26 cellular contexts compared by ENCODE assay signal in genomic region chr12:4769073-4769472, GRCh38. TPM values are rescaled to one million over a fixed set of nuclear protein-coding genes. Genes with fewer than 3 reads are reported as not detected.
"Had no signal": no experiment of that assay in that cellular context is flagged by ENCODE, and none has a peak within 500 bp of the region (broad histone marks: within the 10 kb centered on the region; RNA-seq: fewer than 3 reads in every experiment).

No MANE protein-coding gene starts in this region.

- DNase-seq: activated CD4-positive, alpha-beta memory T cell treated with anti-CD3 and anti-CD28 coated beads, Interleukin-2, amount 10 ng/mL, durations not matched to agents 7 days and 5 days; activated CD4-positive, alpha-beta T cell treated with anti-CD3 and anti-CD28 coated beads for 1 hour; activated CD4-positive, alpha-beta T cell treated with anti-CD3 and anti-CD28 coated beads for 48 hours; activated CD4-positive, CD25-positive, alpha-beta regulatory T cell; activated CD8-positive, alpha-beta memory T cell treated with anti-CD3 and anti-CD28 coated beads for 24 hours; activated CD8-positive, alpha-beta memory T cell treated with anti-CD3 and anti-CD28 coated beads, Interleukin-2, amount 10 ng/mL, durations not matched to agents 7 days and 5 days; activated CD8-positive, alpha-beta memory T cell treated with anti-CD3 and anti-CD28 coated beads, Interleukin-2, amount 50 U/mL, for 48 hours; activated effector memory CD4-positive, alpha-beta T cell treated with Interleukin-2 at 50 U/mL for 16 hours; activated naive CD4-positive, alpha-beta T cell treated with anti-CD3 and anti-CD28 coated beads, Interleukin-2, amount 10 ng/mL, durations not matched to agents 7 days and 5 days; activated naive CD8-positive, alpha-beta T cell treated with anti-CD3 and anti-CD28 coated beads, Interleukin-2, amount 50 U/mL, for 24 hours; activated T-cell treated with anti-CD3 and anti-CD28 coated beads, Interleukin-2, amount 50 U/mL, for 48 hours; brain microvascular endothelial cell; central memory CD4-positive, alpha-beta T cell; NCI-H1092; NCI-H1436 treated with DMSO at 0.1 percent for 48 hours; NCI-H1694 treated with DMSO at 0.1 percent for 48 hours; NCI-H2029; NCI-H510A; NCI-H526; NCI-H748 treated with DMSO at 0.1 percent for 48 hours; NK-92 treated with Interleukin-12 subunit alpha and Interleukin-12 subunit beta, amount 100 ng/mL, for 24 hours; PC-9; T1000; WERI-Rb-1 had no signal

- FAIRE-seq: RCC 7860 had no signal

- ATAC-seq: activated CD8-positive, alpha-beta memory T cell treated with anti-CD3 and anti-CD28 coated beads, Interleukin-2, amount 10 ng/mL, durations not matched to agents 7 days and 5 days; activated naive CD8-positive, alpha-beta T cell treated with anti-CD3 and anti-CD28 coated beads, Interleukin-2, amount 50 U/mL, for 24 hours had no signal

RNA-seq across cellular contexts. Expression of gene GALNT8, which starts 48.9 kb away (rescaled TPM):
- total RNA-seq: M059J, PC-9 had no signal
